In genomic region chr2:65076345-65076710, GRCh38 we compare ENCODE assay signal across 11 cellular contexts. TPM values are rescaled to one million over a fixed set of nuclear protein-coding genes. Genes with fewer than 3 reads are reported as not detected.
DNase-seq lines count a peak whose midpoint lies in the region; ATAC-seq, FAIRE-seq and TF ChIP-seq lines count a peak whose summit lies in the region.
"Had no signal": no experiment of that assay in that cellular context is flagged by ENCODE, and none has a peak within 500 bp of the region (broad histone marks: within the 10 kb centered on the region; RNA-seq: fewer than 3 reads in every experiment).

No MANE protein-coding gene starts in this region.

- ATAC-seq in HepG2 (peak; percentile 2), HG03025 (IDR thresholded peaks at IDR 0.05; ENCODE audit: low FRiP score, unreplicated experiment) (no peak), GM21723 (IDR thresholded peaks at IDR 0.05; ENCODE audit: unreplicated experiment) (no peak)

- H3K9me3 ChIP-seq in HUES64 (ENCODE audit: insufficient read depth, low read depth, low read length) (no peaks in the 10 kb centered on the region), HepG2 (ENCODE audit: low read length) (no peaks in the 10 kb centered on the region), suprapubic skin (no peaks in the 10 kb centered on the region)

- TF ChIP-seq POLR2A in HepG2 (IDR thresholded peaks at IDR 0.05; ENCODE audit: insufficient read depth in 1 of 2, low read depth in 2 of 2, low read length in 2 of 2): no peak
- no peak for TF ChIP-seq POLR2A in suprapubic skin (IDR thresholded peaks at IDR 0.05)

- DNase-seq in brain microvascular endothelial cell (peak; percentile 63), HepG2 (ENCODE audit: low spot score) (no peak), suprapubic skin (ENCODE audit: low spot score in 2 of 2) (no peak), activated T-cell treated with anti-CD3 and anti-CD28 coated beads for 4 hours (no peak), hippocampal formation (lab: John Stamatoyannopoulos, UW) (no peak)
- DNase-seq: stimulated activated CD4-positive, alpha-beta T cell treated with anti-CD3 and anti-CD28 coated beads, Interleukin-4, amount 100 ng/mL, for 24 hours had no signal

- BruUV-seq in HepG2 (replicated peaks; lab: Mats Ljungman, UMichigan): no TSS peak

- peaks cover 22% of the 10 kb centered on the region for H3K4me1 ChIP-seq in HUES64 (ENCODE audit: insufficient read depth, low read length)
- peaks cover 20% of the 10 kb centered on the region for H3K4me1 ChIP-seq in HepG2 (ENCODE audit: insufficient read depth, low read length)
- peaks cover 27% of the 10 kb centered on the region for H3K4me1 ChIP-seq in suprapubic skin

- H3K4me3 ChIP-seq in HUES64 (ENCODE audit: low read length) (no peak overlapping the region), brain microvascular endothelial cell (ENCODE audit: low read depth, low read length) (no peak overlapping the region), HepG2 (replicated peaks in 1 of 3; ENCODE audit: insufficient read depth in 1 of 3, low read depth in 2 of 3, low read length in 3 of 3) (no peak overlapping the region), suprapubic skin (no peak overlapping the region)

- H3K9ac ChIP-seq in HUES64 (ENCODE audit: low read depth, low read length) (no peak overlapping the region), HepG2 (ENCODE audit: insufficient read depth, low read depth, low read length) (no peak overlapping the region)

- no peak for TF ChIP-seq CTCF in brain microvascular endothelial cell (IDR thresholded peaks at IDR 0.05; ENCODE audit: low read depth, low read length, missing control alignments)
- TF ChIP-seq CTCF in HepG2 (CRISPR knock-in tag; IDR thresholded peaks at IDR 0.05): no peak
- TF ChIP-seq CTCF in suprapubic skin (IDR thresholded peaks at IDR 0.05): no peak

- no peak for TF ChIP-seq EP300 in HepG2 (IDR thresholded peaks at IDR 0.05; ENCODE audit: low read depth in 2 of 2, low read length in 2 of 2)
- no peak for TF ChIP-seq EP300 in HepG2 (CRISPR knock-in tag; IDR thresholded peaks at IDR 0.05; ENCODE audit: borderline replicate concordance)
- no peak for TF ChIP-seq EP300 in suprapubic skin (IDR thresholded peaks at IDR 0.05)

- H3K27ac ChIP-seq in HUES64 (ENCODE audit: low read depth, low read length): peak overlapping the region; percentile 36; the same call in 1 of the 2 replicates
- H3K27ac ChIP-seq in brain microvascular endothelial cell: peak overlapping the region; percentile 48
- no peak overlapping the region for H3K27ac ChIP-seq in HepG2 (ENCODE audit: extremely low read length, insufficient read depth, low read length)
- H3K27ac ChIP-seq in suprapubic skin: peak overlapping the region; percentile 9
- H3K27ac ChIP-seq: VCaP had no signal

- FAIRE-seq in HepG2 (lab: Jason Lieb, UNC): no peak
- FAIRE-seq: GM12892 had no signal

- in situ Hi-C loops in brain microvascular endothelial cell (cut with HindIII; ENCODE audit: low pct_ligation_motif_present, low sequenced_read_pairs): no loop called here
- in situ Hi-C loops in HepG2 (cut with HindIII; ENCODE audit: extremely low pct_ligation_motif_present, low pct_unique_long_range_greater_than_20kb): no loop called here

- POLR2A ChIA-PET in HepG2 (lab: Yijun Ruan, JAX): interaction anchor here (1.4 to 2.0 kb wide), 3 partner anchors 10 to 111 kb away, joined by 3 to 11 read pairs (median 4); partner anchors contain the start of gene CEP68

- no peak overlapping the region for H3K4me2 ChIP-seq in HepG2 (ENCODE audit: low read depth, low read length)

- WGBS in HUES64: 91% methylated on average over 6 of the region's 7 CpGs
- WGBS in HepG2 (ENCODE audit: low lambda C conversion rate): 96% methylated on average over 7 of the region's 7 CpGs
- WGBS in suprapubic skin: 39% methylated on average over 7 of the region's 7 CpGs

- no peak for TF ChIP-seq RAD21 in HepG2 (CRISPR knock-in tag; IDR thresholded peaks at IDR 0.05)

- H3K36me3 ChIP-seq in HUES64 (ENCODE audit: insufficient read depth, low read length) (peaks cover 75% of the 10 kb centered on the region), brain microvascular endothelial cell (replicated peaks) (peaks cover 56% of the 10 kb centered on the region), HepG2 (replicated peaks in 1 of 2; ENCODE audit: control insufficient read depth in 1 of 2, insufficient read depth in 2 of 2, low read length in 2 of 2) (peaks cover 28 to 50% of the 10 kb centered on the region in 2 experiments), suprapubic skin (peaks cover 87% of the 10 kb centered on the region)

- H4K20me1 ChIP-seq in HepG2 (ENCODE audit: insufficient read depth, low read length): peaks cover 5% of the 10 kb centered on the region; the same call in 1 of the 2 replicates

- intact Hi-C loops in HepG2 (cut with micrococcal nuclease; ENCODE audit: unreplicated experiment): no loop called here

- H3K27me3 ChIP-seq in HUES64 (ENCODE audit: insufficient read depth, low read length) (no peaks in the 10 kb centered on the region), brain microvascular endothelial cell (replicated peaks) (no peaks in the 10 kb centered on the region), HepG2 (ENCODE audit: control insufficient read depth in 1 of 2, insufficient read depth in 2 of 2, low read length in 2 of 2) (no peaks in the 10 kb centered on the region), suprapubic skin (no peaks in the 10 kb centered on the region)

- no peaks in the 10 kb centered on the region for H3K79me2 ChIP-seq in HepG2 (ENCODE audit: insufficient read depth, low read length)

- no peak overlapping the region for H2AFZ ChIP-seq in HepG2 (ENCODE audit: low read length)

- CTCF ChIA-PET in HepG2 (lab: Yijun Ruan, JAX; ENCODE audit: low intra/inter-chr PET ratio, low total read pairs): no interaction called here

TF ChIP-seq in HepG2, 621 proteins besides CTCF, POLR2A, EP300 and RAD21:
- TF ChIP-seq ZNF598 (CRISPR knock-in tag; IDR thresholded peaks at IDR 0.05; ENCODE audit: borderline replicate concordance): 0 out of 2 replicates have a peak, but pooled peaks have one; percentile 12
- 0 out of 2 replicates have a peak, but pooled peaks have one; percentile 34 for TF ChIP-seq ZBTB38 (CRISPR knock-in tag; IDR thresholded peaks at IDR 0.05)
- no peak for TF ChIP-seq ZNF678 (CRISPR knock-in tag; IDR thresholded peaks at IDR 0.05)
- peak; percentile 18; the same call in 1 of the 2 replicates for TF ChIP-seq KDM2A (CRISPR knock-in tag; IDR thresholded peaks at IDR 0.05; ENCODE audit: borderline replicate concordance, low read depth)

RNA-seq across cellular contexts. Expression of gene CEP68, which starts 20.1 kb away (rescaled TPM):
- 14.3 TPM for polyA plus RNA-seq in HUES64 (2013, experiment 1 of 2)
- polyA plus RNA-seq in HUES64 (2013, experiment 2 of 2): 14.5 TPM
- total RNA-seq in HepG2 (2016; rRNA removed; fragmentation: Illumina TruSeq; extraction: Trizol) (5.7 TPM in 2 replicates), suprapubic skin (10 to 100 TPM; 17.5 to 53.4 (median 27.6) TPM)
- total RNA-seq in HepG2 (2016; cell fraction: cytosol; rRNA removed; fragmentation: Illumina TruSeq; extraction: Trizol; ENCODE audit: low read depth): 1.9 TPM in 2 replicates
- total RNA-seq in HepG2 (2016; cell fraction: insoluble cytoplasmic fraction; rRNA removed; fragmentation: Illumina TruSeq; extraction: Trizol): 5.6 and 6.0 TPM in 2 replicates
- total RNA-seq in HepG2 (2016; cell fraction: membrane; rRNA removed; fragmentation: Illumina TruSeq; extraction: Trizol): 3.4 and 4.0 TPM in 2 replicates
- 7.9 and 8.3 TPM in 2 replicates for total RNA-seq in HepG2 (2016; cell fraction: nucleus; rRNA removed; fragmentation: Illumina TruSeq; extraction: Trizol)
- polyA plus RNA-seq in HepG2 (2011; rRNA removed): 9.3 and 12.5 TPM in 2 replicates
- 4.1 and 4.8 TPM in 2 replicates for polyA plus RNA-seq in HepG2 (2011; cell fraction: cytosol; rRNA removed)
- 13.9 and 15.6 TPM in 2 replicates for polyA plus RNA-seq in HepG2 (2011; cell fraction: nucleus; rRNA removed)
- 5.5 and 6.4 TPM in 2 replicates for polyA plus RNA-seq in HepG2 (2012)
- 1.7 and 2.8 TPM in 2 replicates for polyA plus RNA-seq in HepG2 (2016; cell fraction: cytosol; fragmentation: Illumina TruSeq; extraction: Trizol; ENCODE audit: low read depth)
- polyA plus RNA-seq in HepG2 (2016; cell fraction: insoluble cytoplasmic fraction; fragmentation: Illumina TruSeq; extraction: Trizol; ENCODE audit: low read depth): 5.5 and 8.7 TPM in 2 replicates
- 3.2 and 3.8 TPM in 2 replicates for polyA plus RNA-seq in HepG2 (2016; cell fraction: membrane; fragmentation: Illumina TruSeq; extraction: Trizol; ENCODE audit: low read depth)
- 8.7 and 9.2 TPM in 2 replicates for polyA plus RNA-seq in HepG2 (2016; cell fraction: nucleus; fragmentation: Illumina TruSeq; extraction: Trizol; ENCODE audit: insufficient read depth, low read depth)
- polyA minus RNA-seq in HepG2 (2011; rRNA and poly(A)+ RNA removed; ENCODE audit: low replicate concordance): 8.4 and 44.8 TPM in 2 replicates
- 5.8 and 6.2 TPM in 2 replicates for polyA minus RNA-seq in HepG2 (2011; cell fraction: cytosol; rRNA and poly(A)+ RNA removed)
- polyA minus RNA-seq in HepG2 (2011; cell fraction: nucleus; rRNA and poly(A)+ RNA removed): 22.0 and 22.4 TPM in 2 replicates

RNA-seq across cellular contexts. Expression of gene RAB1A, which starts 53.6 kb away (rescaled TPM):
- 118 TPM for polyA plus RNA-seq in HUES64 (2013, experiment 1 of 2)
- 123 TPM for polyA plus RNA-seq in HUES64 (2013, experiment 2 of 2)
- total RNA-seq in HepG2 (2016; rRNA removed; fragmentation: Illumina TruSeq; extraction: Trizol) (206 and 311 TPM in 2 replicates), suprapubic skin (10 to 100 TPM; 66.3 to 76.0 (median 68.3) TPM)
- total RNA-seq in HepG2 (2016; cell fraction: cytosol; rRNA removed; fragmentation: Illumina TruSeq; extraction: Trizol; ENCODE audit: low read depth): 27.8 and 28.9 TPM in 2 replicates
- total RNA-seq in HepG2 (2016; cell fraction: insoluble cytoplasmic fraction; rRNA removed; fragmentation: Illumina TruSeq; extraction: Trizol): 208 and 306 TPM in 2 replicates
- total RNA-seq in HepG2 (2016; cell fraction: membrane; rRNA removed; fragmentation: Illumina TruSeq; extraction: Trizol): 98.9 and 106 TPM in 2 replicates
- 101 and 108 TPM in 2 replicates for total RNA-seq in HepG2 (2016; cell fraction: nucleus; rRNA removed; fragmentation: Illumina TruSeq; extraction: Trizol)
- polyA plus RNA-seq in HepG2 (2011; rRNA removed): 174 and 226 TPM in 2 replicates
- polyA plus RNA-seq in HepG2 (2011; cell fraction: cytosol; rRNA removed): 101 and 153 TPM in 2 replicates
- polyA plus RNA-seq in HepG2 (2011; cell fraction: nucleus; rRNA removed): 26.7 and 44.5 TPM in 2 replicates
- polyA plus RNA-seq in HepG2 (2012): 237 and 266 TPM in 2 replicates
- polyA plus RNA-seq in HepG2 (2016; cell fraction: cytosol; fragmentation: Illumina TruSeq; extraction: Trizol; ENCODE audit: low read depth): 46.4 and 51.5 TPM in 2 replicates
- polyA plus RNA-seq in HepG2 (2016; cell fraction: insoluble cytoplasmic fraction; fragmentation: Illumina TruSeq; extraction: Trizol; ENCODE audit: low read depth): 489 and 498 TPM in 2 replicates
- 122 and 126 TPM in 2 replicates for polyA plus RNA-seq in HepG2 (2016; cell fraction: membrane; fragmentation: Illumina TruSeq; extraction: Trizol; ENCODE audit: low read depth)
- polyA plus RNA-seq in HepG2 (2016; cell fraction: nucleus; fragmentation: Illumina TruSeq; extraction: Trizol; ENCODE audit: insufficient read depth, low read depth): 219 and 228 TPM in 2 replicates
- polyA minus RNA-seq in HepG2 (2011; rRNA and poly(A)+ RNA removed; ENCODE audit: low replicate concordance): 26.5 and 48.9 TPM in 2 replicates
- 83.1 and 93.6 TPM in 2 replicates for polyA minus RNA-seq in HepG2 (2011; cell fraction: cytosol; rRNA and poly(A)+ RNA removed)
- polyA minus RNA-seq in HepG2 (2011; cell fraction: nucleus; rRNA and poly(A)+ RNA removed): 58.2 and 71.1 TPM in 2 replicates
